Comparison of ENCODE assay signal across 11 cellular contexts in the genomic region with DNA sequence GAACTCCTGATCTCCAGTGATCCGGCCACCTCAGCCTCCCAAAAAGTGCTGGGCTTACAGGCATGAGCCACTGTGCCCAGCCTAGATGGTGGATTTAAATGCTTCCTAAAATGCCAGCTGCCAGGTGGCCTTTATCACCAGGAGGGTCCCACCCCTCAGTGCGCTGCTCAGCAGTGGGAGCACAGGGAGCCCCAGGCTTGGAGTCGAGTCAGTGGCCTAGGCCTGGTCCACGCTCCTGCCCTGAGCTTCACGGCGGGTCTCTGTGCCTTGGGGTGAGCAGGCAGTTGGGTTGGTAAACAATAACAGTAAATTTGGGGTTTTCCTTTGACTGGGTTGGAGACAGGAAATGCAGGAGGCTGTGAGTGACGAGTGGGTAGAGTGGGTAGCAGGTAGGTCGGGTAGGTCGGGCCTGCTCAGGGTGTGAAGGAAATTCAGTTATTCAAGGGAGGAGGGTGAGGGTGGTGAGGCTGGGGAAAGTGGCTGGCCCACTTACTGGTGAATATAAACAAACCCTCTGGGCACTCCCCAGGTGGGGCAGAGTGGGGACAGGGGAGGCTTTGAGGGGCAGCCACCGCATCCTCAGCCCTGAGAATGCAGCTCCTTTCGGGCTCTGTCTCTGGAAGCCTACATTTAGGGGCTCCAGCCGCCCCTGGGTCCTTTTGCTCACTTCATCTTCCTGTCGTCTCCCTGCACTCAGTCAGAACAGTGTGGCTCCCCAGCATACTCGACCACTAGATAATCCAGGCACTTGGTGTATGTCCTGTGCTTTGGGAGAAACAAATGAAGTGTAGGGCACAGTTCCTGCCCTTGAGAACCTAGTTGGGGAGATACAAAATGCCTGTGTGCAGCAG. TPM values are rescaled to one million over a fixed set of nuclear protein-coding genes. Genes with fewer than 3 reads are reported as not detected.
DNase-seq lines count a peak whose midpoint lies in the region; ATAC-seq lines count a peak whose summit lies in the region.
"Had no signal": no experiment of that assay in that cellular context is flagged by ENCODE, and none has a peak within 500 bp of the region (broad histone marks: within the 10 kb centered on the region; RNA-seq: fewer than 3 reads in every experiment).

No MANE protein-coding gene starts in this region.

- H3K9me3 Mint-ChIP-seq in activated CD4-positive, alpha-beta T cell treated with anti-CD3 and anti-CD28 coated beads, Interleukin-2, amount 10 ng/mL, durations not matched to agents 24 days and 14 days = no peaks in the 10 kb centered on the region

- peak; percentile 49 for ATAC-seq in Right ventricle myocardium inferior
- no peak for ATAC-seq in stimulated activated naive CD8-positive, alpha-beta T cell treated with anti-CD3 and anti-CD28 coated beads, Interleukin-15, Interleukin-2, amounts not matched to agents 100 U/mL and 50 U/mL, for 24 hours
- ATAC-seq in GM18511 (IDR thresholded peaks at IDR 0.05; ENCODE audit: unreplicated experiment) = no peak

- peak overlapping the region; percentile 12 for H3K27ac Mint-ChIP-seq in activated CD4-positive, alpha-beta T cell treated with anti-CD3 and anti-CD28 coated beads, Interleukin-2, amount 10 ng/mL, durations not matched to agents 24 days and 14 days

- peaks cover 52% of the 10 kb centered on the region for H3K36me3 Mint-ChIP-seq in activated CD4-positive, alpha-beta T cell treated with anti-CD3 and anti-CD28 coated beads, Interleukin-2, amount 10 ng/mL, durations not matched to agents 24 days and 14 days (ENCODE audit: low read depth)

- no peaks in the 10 kb centered on the region for H3K27me3 Mint-ChIP-seq in activated CD4-positive, alpha-beta T cell treated with anti-CD3 and anti-CD28 coated beads, Interleukin-2, amount 10 ng/mL, durations not matched to agents 24 days and 14 days

- H3K4me3 Mint-ChIP-seq in activated CD4-positive, alpha-beta T cell treated with anti-CD3 and anti-CD28 coated beads, Interleukin-2, amount 10 ng/mL, durations not matched to agents 24 days and 14 days = peak overlapping the region; percentile 7

- H3K4me1 Mint-ChIP-seq in activated CD4-positive, alpha-beta T cell treated with anti-CD3 and anti-CD28 coated beads, Interleukin-2, amount 10 ng/mL, durations not matched to agents 24 days and 14 days = peaks cover 70% of the 10 kb centered on the region

- DNase-seq in activated CD4-positive, alpha-beta T cell treated with anti-CD3 and anti-CD28 coated beads, Interleukin-2, amount 10 ng/mL, durations not matched to agents 24 days and 14 days = peak; percentile 80
- no peak for DNase-seq in activated CD4-positive, alpha-beta T cell treated with anti-CD3 and anti-CD28 coated beads for 48 hours
- DNase-seq in activated CD8-positive, alpha-beta memory T cell treated with anti-CD3 and anti-CD28 coated beads, Interleukin-2, amount 50 U/mL, for 1 hour (ENCODE audit: extremely low read depth) = peak; percentile 53
- DNase-seq in Right ventricle myocardium inferior (ENCODE audit: missing footprints) (no peak), cerebellum (ENCODE audit: low spot score) (no peak), GDM1 (lab: John Stamatoyannopoulos, UW) (no peak)
- DNase-seq in stimulated activated naive CD8-positive, alpha-beta T cell treated with anti-CD3 and anti-CD28 coated beads, Interleukin-15, Interleukin-2, amounts not matched to agents 100 U/mL and 50 U/mL, for 24 hours = peak; percentile 31
- DNase-seq: body of pancreas had no signal

- intact Hi-C loops in activated CD4-positive, alpha-beta T cell treated with anti-CD3 and anti-CD28 coated beads, Interleukin-2, amount 10 ng/mL, durations not matched to agents 24 days and 14 days (cut with micrococcal nuclease) = no loop called here
- intact Hi-C loops in Right ventricle myocardium inferior (cut with DNase I) = loop anchor here (5.0 kb wide), 2 partner anchors 65 to 175 kb away; no protein-coding TSS in a partner anchor

RNA-seq across cellular contexts. Expression of gene IL19, which starts 33.5 kb away (rescaled TPM):
- total RNA-seq in activated CD4-positive, alpha-beta T cell treated with anti-CD3 and anti-CD28 coated beads, Interleukin-2, amount 10 ng/mL, durations not matched to agents 24 days and 14 days = not detected in 2 replicates
- total RNA-seq in Right ventricle myocardium inferior = not detected
- not detected for total RNA-seq in cerebellum
- total RNA-seq: body of pancreas, lung microvascular endothelial cell, tibial nerve had no signal

RNA-seq across cellular contexts. Expression of gene IL10, which starts 35.2 kb away (rescaled TPM):
- total RNA-seq in activated CD4-positive, alpha-beta T cell treated with anti-CD3 and anti-CD28 coated beads, Interleukin-2, amount 10 ng/mL, durations not matched to agents 24 days and 14 days = 3.4 TPM in 2 replicates
- 0.54 TPM for total RNA-seq in Right ventricle myocardium inferior
- total RNA-seq in cerebellum = 0.18 TPM
- total RNA-seq: lung microvascular endothelial cell had no signal

RNA-seq across cellular contexts. Expression of gene MAPKAPK2, which starts 52.4 kb away (rescaled TPM):
- total RNA-seq in activated CD4-positive, alpha-beta T cell treated with anti-CD3 and anti-CD28 coated beads, Interleukin-2, amount 10 ng/mL, durations not matched to agents 24 days and 14 days = 95.1 and 97.4 TPM in 2 replicates
- total RNA-seq in Right ventricle myocardium inferior (214 TPM), cerebellum (14.6 TPM)

Comparison
In these comparisons a context has a peak if more than half of its experiments do, and no peak if none do; other contexts are left out.
1. DNase-seq: peak in activated CD4-positive, alpha-beta T cell treated with anti-CD3 and anti-CD28 coated beads, Interleukin-2, amount 10 ng/mL, durations not matched to agents 24 days and 14 days (single experiment), activated CD8-positive, alpha-beta memory T cell treated with anti-CD3 and anti-CD28 coated beads, Interleukin-2, amount 50 U/mL, for 1 hour (single experiment) and stimulated activated naive CD8-positive, alpha-beta T cell treated with anti-CD3 and anti-CD28 coated beads, Interleukin-15, Interleukin-2, amounts not matched to agents 100 U/mL and 50 U/mL, for 24 hours (single experiment); none in activated CD4-positive, alpha-beta T cell treated with anti-CD3 and anti-CD28 coated beads for 48 hours (single experiment), Right ventricle myocardium inferior (single experiment), cerebellum (single experiment) and GDM1 (single experiment).